8 cellular contexts compared by ENCODE assay signal in genomic region chr12:66301944-66302826, GRCh38. TPM values are rescaled to one million over a fixed set of nuclear protein-coding genes. Genes with fewer than 3 reads are reported as not detected.
DNase-seq lines count a peak whose midpoint lies in the region; ATAC-seq and TF ChIP-seq lines count a peak whose summit lies in the region.

TSS of gene HELB (plus strand) at chr12:66302493. CDS start at chr12:66302604, 111 bp downstream.

- peak within 1 kb of the TSS; percentile 84 for H3K27ac ChIP-seq in left ventricle myocardium inferior (replicated peaks)
- peak within 1 kb of the TSS; percentile 82 for H3K27ac ChIP-seq in upper lobe of right lung

- H3K9me3 Mint-ChIP-seq in T-helper 1 cell treated with Interleukin-12 subunit alpha and Interleukin-12 subunit beta and Interleukin-4 antibody, amounts not matched to agents 30 μg/mL and 1 μg/mL, for 36 hours, result no peaks in the 10 kb centered on the region

- H3K4me1 ChIP-seq in left ventricle myocardium inferior (peaks cover 28% of the 10 kb centered on the region), upper lobe of right lung (peaks cover 13% of the 10 kb centered on the region)

- intact Hi-C loops in left ventricle myocardium inferior (cut with micrococcal nuclease), result no loop called here
- intact Hi-C loops in posterior vena cava (cut with DNase I), result no loop called here
- intact Hi-C loops in upper lobe of right lung (cut with DNase I), result no loop called here

- peak within 1 kb of the TSS; percentile 100 for H3K4me3 Mint-ChIP-seq in T-helper 1 cell treated with Interleukin-12 subunit alpha and Interleukin-12 subunit beta and Interleukin-4 antibody, amounts not matched to agents 30 μg/mL and 1 μg/mL, for 36 hours

- H3K27me3 ChIP-seq in left ventricle myocardium inferior (ENCODE audit: low read depth), result no peaks in the 10 kb centered on the region
- H3K27me3 ChIP-seq in upper lobe of right lung, result no peaks in the 10 kb centered on the region

- peaks cover 38% of the 10 kb centered on the region for H3K36me3 Mint-ChIP-seq in T-helper 1 cell treated with Interleukin-12 subunit alpha and Interleukin-12 subunit beta and Interleukin-4 antibody, amounts not matched to agents 30 μg/mL and 1 μg/mL, for 36 hours (ENCODE audit: low read depth)

- H3K9me3 ChIP-seq in left ventricle myocardium inferior (replicated peaks) (no peaks in the 10 kb centered on the region), upper lobe of right lung (no peaks in the 10 kb centered on the region)

- H3K27ac Mint-ChIP-seq in T-helper 1 cell treated with Interleukin-12 subunit alpha and Interleukin-12 subunit beta and Interleukin-4 antibody, amounts not matched to agents 30 μg/mL and 1 μg/mL, for 36 hours, result peak within 1 kb of the TSS; percentile 99

- ATAC-seq in GM18499 (IDR thresholded peaks at IDR 0.05; ENCODE audit: insufficient read depth, unreplicated experiment), result peak; percentile 76
- peak; percentile 90 for ATAC-seq in HG02938 (IDR thresholded peaks at IDR 0.05; ENCODE audit: unreplicated experiment)
- ATAC-seq in upper lobe of right lung, result peak; percentile 100

- H3K4me1 Mint-ChIP-seq in T-helper 1 cell treated with Interleukin-12 subunit alpha and Interleukin-12 subunit beta and Interleukin-4 antibody, amounts not matched to agents 30 μg/mL and 1 μg/mL, for 36 hours (ENCODE audit: low read depth), result peaks cover 40% of the 10 kb centered on the region

- H3K4me3 ChIP-seq in left ventricle myocardium inferior, result peak within 1 kb of the TSS; percentile 84
- peak within 1 kb of the TSS; percentile 69 for H3K4me3 ChIP-seq in upper lobe of right lung

- DNase-seq in NCI-H1694 treated with DMSO at 0.1 percent for 48 hours (lab: John Stamatoyannopoulos, UW) (peak; percentile 79), amniotic stem cell (lab: John Stamatoyannopoulos, UW) (peak; percentile 92), left ventricle myocardium inferior (peak; percentile 98), posterior vena cava (ENCODE audit: low spot score) (peak; percentile 99), upper lobe of right lung (peak; percentile 99)

- TF ChIP-seq CTCF in left ventricle myocardium inferior (IDR thresholded peaks at IDR 0.05; ENCODE audit: borderline replicate concordance) (no peak), upper lobe of right lung (IDR thresholded peaks at IDR 0.05) (no peak)

- no peaks in the 10 kb centered on the region for H3K27me3 Mint-ChIP-seq in T-helper 1 cell treated with Interleukin-12 subunit alpha and Interleukin-12 subunit beta and Interleukin-4 antibody, amounts not matched to agents 30 μg/mL and 1 μg/mL, for 36 hours (ENCODE audit: low read depth)

- H3K36me3 ChIP-seq in left ventricle myocardium inferior, result peaks cover 4% of the 10 kb centered on the region
- H3K36me3 ChIP-seq in upper lobe of right lung, result peaks cover 10% of the 10 kb centered on the region

RNA-seq across cellular contexts. Expression of gene HELB, which starts in this region (rescaled TPM):
- total RNA-seq in left ventricle myocardium inferior (1.3 TPM), posterior vena cava (1 to 10 TPM; 2.4 to 2.6 TPM), upper lobe of right lung (6.9 TPM)

Comparison
In these comparisons a context has a peak if more than half of its experiments do, and no peak if none do; other contexts are left out.
1. Peak in every context shown above with its lines: DNase-seq, ATAC-seq, H3K4me3 ChIP-seq and H3K27ac ChIP-seq.